8 cellular contexts compared by ENCODE assay signal in the genomic region with DNA sequence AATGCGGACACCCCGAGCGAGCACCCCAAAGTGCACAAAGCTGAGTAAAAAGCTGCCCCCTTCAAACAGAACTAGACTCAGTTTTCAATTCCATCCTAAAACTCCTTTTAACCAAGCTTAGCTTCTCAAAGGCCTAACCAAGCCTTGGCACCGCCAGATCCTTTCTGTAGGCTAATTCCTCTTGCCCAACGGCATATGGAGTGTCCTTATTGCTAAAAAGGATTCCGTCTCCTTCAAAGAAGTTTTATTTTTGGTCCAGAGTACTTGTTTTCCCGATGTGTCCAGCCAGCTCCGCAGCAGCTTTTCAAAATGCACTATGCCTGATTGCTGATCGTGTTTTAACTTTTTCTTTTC. TPM values are rescaled to one million over a fixed set of nuclear protein-coding genes. Genes with fewer than 3 reads are reported as not detected.
DNase-seq lines count a peak whose midpoint lies in the region; ATAC-seq, FAIRE-seq and TF ChIP-seq lines count a peak whose summit lies in the region.

No MANE protein-coding gene starts in this region.

- H3K4me3 Mint-ChIP-seq in naive B cell (peak overlapping the region; percentile 66 to 94 (median 80)), H9 (no peak overlapping the region)

- H4K5ac ChIP-seq in H9 (ENCODE audit: insufficient read length, low read depth, low read length): no peak overlapping the region

- H3K4ac ChIP-seq in H9 (ENCODE audit: low read depth, low read length): no peak overlapping the region

- H3K27ac Mint-ChIP-seq in naive B cell: peak overlapping the region; percentile 89 to 98 (median 96)
- H3K27ac Mint-ChIP-seq in H9: no peak overlapping the region

- CTCF ChIA-PET in A549 (lab: Yijun Ruan, JAX): interaction anchor here (2.3 to 17.8 kb wide), 6 partner anchors 8 to 268 kb away, joined by 9 to 602 read pairs (median 56); no protein-coding TSS in a partner anchor

- no peak overlapping the region for H3K23ac ChIP-seq in H9 (ENCODE audit: insufficient read length, low read depth, low read length)

- H3K23me2 ChIP-seq in H9 (ENCODE audit: insufficient read length, low read depth, low read length, poor library complexity, severe bottlenecking): peaks cover 14% of the 10 kb centered on the region

- no peak overlapping the region for H2BK5ac ChIP-seq in H9 (ENCODE audit: insufficient read length, low read length)

- H4K20me1 ChIP-seq in H9 (ENCODE audit: control insufficient read depth, insufficient read depth, insufficient read length): no peaks in the 10 kb centered on the region

- no peak overlapping the region for H2BK20ac ChIP-seq in H9 (ENCODE audit: low read depth, low read length, poor library complexity, severe bottlenecking)

- H3K79me2 ChIP-seq in H9 (ENCODE audit: insufficient read depth, low read length): no peaks in the 10 kb centered on the region

- H3K79me1 ChIP-seq in H9 (ENCODE audit: insufficient read depth, low read depth, low read length, poor library complexity, severe bottlenecking): no peaks in the 10 kb centered on the region

- TF ChIP-seq CTCF in A549 (IDR thresholded peaks at IDR 0.05) (no peak), cardiac fibroblast (IDR thresholded peaks at IDR 0.05; ENCODE audit: low read depth, low read length) (no peak), H9 (conservative IDR thresholded peaks at IDR 0.05) (no peak)

- H3K4me1 ChIP-seq in A549 (peaks cover 48% of the 10 kb centered on the region), HUES64 (ENCODE audit: insufficient read depth, low read length) (peaks cover 42% of the 10 kb centered on the region), H9 (ENCODE audit: insufficient read depth, low read length) (peaks cover 6% of the 10 kb centered on the region)

- H3K9ac ChIP-seq in HUES64 (ENCODE audit: low read depth, low read length) (no peak overlapping the region; the same call in 1 of the 2 replicates), H9 (ENCODE audit: extremely low read depth, insufficient read length, low read length) (no peak overlapping the region)

- no peak for TF ChIP-seq EP300 in A549 (IDR thresholded peaks at IDR 0.05)

- TF ChIP-seq POLR2A in A549 (IDR thresholded peaks at IDR 0.05; ENCODE audit: low read length): no peak

- no peak overlapping the region for H2AK5ac ChIP-seq in H9 (ENCODE audit: insufficient read length, low read length)

- no peak overlapping the region for H2BK120ac ChIP-seq in H9 (ENCODE audit: low read depth, low read length, poor library complexity, severe bottlenecking)

- no peak overlapping the region for H2AFZ ChIP-seq in H9 (ENCODE audit: low read length)

- 15% methylated on average over 9 of the region's 9 CpGs for WGBS in A549 (ENCODE audit: missing lambda C conversion rate)
- WGBS in HUES64: 80% methylated on average over 9 of the region's 9 CpGs
- WGBS in H9 (ENCODE audit: extremely low coverage, insufficient read length, low lambda C conversion rate): no CpG with 5 or more reads among the region's 9 CpGs

- H3T11ph ChIP-seq in H9 (ENCODE audit: low read length): no peak overlapping the region

- POLR2A ChIA-PET in A549 (lab: Yijun Ruan, JAX): interaction anchor here (0.6 to 13.9 kb wide), 8 partner anchors 8 to 273 kb away, joined by 3 to 367 read pairs (median 9); no protein-coding TSS in a partner anchor

- no peak for FAIRE-seq in A549 (lab: Jason Lieb, UNC)

- no peaks in the 10 kb centered on the region for H3K9me3 ChIP-seq in A549
- H3K9me3 ChIP-seq in HUES64 (ENCODE audit: insufficient read depth, low read depth, low read length): no peaks in the 10 kb centered on the region
- no peaks in the 10 kb centered on the region for H3K9me3 ChIP-seq in H9 (ENCODE audit: control insufficient read depth, low read depth, low read length)

- H3K4me1 Mint-ChIP-seq in naive B cell: peaks cover 53 to 78% (median 61%) of the 10 kb centered on the region in 3 donors
- H3K4me1 Mint-ChIP-seq in H9: peaks cover 42 to 45% of the 10 kb centered on the region in 2 experiments

- ATAC-seq in A549 (no peak), naive B cell (ENCODE audit: low read depth in 2 of 2) (no peak), HG03097 (IDR thresholded peaks at IDR 0.05; ENCODE audit: low FRiP score, unreplicated experiment) (no peak), esophagus mucosa (no peak)

- H4K91ac ChIP-seq in H9 (ENCODE audit: insufficient read length, low read depth, low read length): no peak overlapping the region

- no peak overlapping the region for H3K14ac ChIP-seq in H9 (ENCODE audit: insufficient read depth, low read length)

- no peaks in the 10 kb centered on the region for H3K27me3 Mint-ChIP-seq in naive B cell
- H3K27me3 Mint-ChIP-seq in H9 (ENCODE audit: low read depth): peaks cover 47% of the 10 kb centered on the region

- DNase-seq in A549 (ENCODE audit: low read depth in 1 of 2, low spot score in 1 of 2) (peak in 1 of 2 experiments; percentile 58), cardiac fibroblast (ENCODE audit: low read depth in 2 of 2) (peak in 1 of 2 donors; percentile 52), naive B cell (no peak), NCI-H446 treated with DMSO at 0.1 percent for 48 hours (lab: John Stamatoyannopoulos, UW) (no peak), H9 (no peak)

- H3K36me3 Mint-ChIP-seq in naive B cell (peaks cover 8 to 17% of the 10 kb centered on the region in 2 donors), H9 (ENCODE audit: insufficient read depth in 1 of 3, low read depth in 3 of 3) (peaks cover 3 to 12% (median 7%) of the 10 kb centered on the region in 3 experiments; a peak in 5 of 7 replicates)

- H3K27me3 ChIP-seq in HUES64 (ENCODE audit: insufficient read depth, low read length) (peaks cover 7% of the 10 kb centered on the region), H9 (ENCODE audit: insufficient read depth, low read length) (no peaks in the 10 kb centered on the region; the same call in 1 of the 2 replicates)

- peak overlapping the region; percentile 93 for H3K4me2 ChIP-seq in A549
- H3K4me2 ChIP-seq in H9 (ENCODE audit: insufficient read depth, insufficient read length, low read length): no peak overlapping the region

- H3K56ac ChIP-seq in H9 (ENCODE audit: insufficient read length, low read depth, low read length): no peak overlapping the region

- H3K9me3 Mint-ChIP-seq in naive B cell (no peaks in the 10 kb centered on the region), H9 (no peaks in the 10 kb centered on the region; a peak in 1 of 5 replicates)

- peak overlapping the region; percentile 96 to 98 for H3K27ac ChIP-seq in A549
- H3K27ac ChIP-seq in HUES64 (ENCODE audit: low read depth, low read length): peak overlapping the region; percentile 8; the same call in 1 of the 2 replicates
- H3K27ac ChIP-seq in H9 (ENCODE audit: insufficient read length, low read depth, low read length): no peak overlapping the region

- H3K4me3 ChIP-seq in A549 (peak overlapping the region; percentile 88), HUES64 (ENCODE audit: low read length) (peak overlapping the region; percentile 5; the same call in 1 of the 2 replicates), cardiac fibroblast (replicated peaks in 1 of 2; ENCODE audit: low read depth in 2 of 2, low read length in 2 of 2) (peak overlapping the region; percentile 4 to 99)

- TF ChIP-seq RAD21 in A549 (conservative IDR thresholded peaks at IDR 0.05 in 1 of 2, IDR thresholded peaks at IDR 0.05 in 1 of 2): no peak

- no peak overlapping the region for H4K8ac ChIP-seq in H9 (replicated peaks; ENCODE audit: insufficient read length, low read depth, low read length)

- H2BK12ac ChIP-seq in H9 (ENCODE audit: insufficient read length, low read depth, low read length): no peak overlapping the region

- peaks cover 31% of the 10 kb centered on the region for H3K36me3 ChIP-seq in HUES64 (ENCODE audit: insufficient read depth, low read length)

- no peak overlapping the region for H3K18ac ChIP-seq in H9 (ENCODE audit: insufficient read length, low read depth, low read length)

- H2BK15ac ChIP-seq in H9 (ENCODE audit: low read depth, low read length): no peak overlapping the region

TF ChIP-seq in A549, 52 proteins besides CTCF, POLR2A, EP300 and RAD21 (continues in another document):
- TF ChIP-seq HOXA7 (CRISPR knock-in tag; IDR thresholded peaks at IDR 0.05) (peak; percentile 93), NR3C1 (IDR thresholded peaks at IDR 0.05) (no peak), FOSB (CRISPR knock-in tag; IDR thresholded peaks at IDR 0.05) (peak; percentile 95), MAFK (IDR thresholded peaks at IDR 0.05; ENCODE audit: partially characterized antibody) (no peak), TFCP2L1 (CRISPR knock-in tag; IDR thresholded peaks at IDR 0.05) (peak; percentile 77; the same call in 1 of the 2 replicates)
- TF ChIP-seq, protein P1, sequence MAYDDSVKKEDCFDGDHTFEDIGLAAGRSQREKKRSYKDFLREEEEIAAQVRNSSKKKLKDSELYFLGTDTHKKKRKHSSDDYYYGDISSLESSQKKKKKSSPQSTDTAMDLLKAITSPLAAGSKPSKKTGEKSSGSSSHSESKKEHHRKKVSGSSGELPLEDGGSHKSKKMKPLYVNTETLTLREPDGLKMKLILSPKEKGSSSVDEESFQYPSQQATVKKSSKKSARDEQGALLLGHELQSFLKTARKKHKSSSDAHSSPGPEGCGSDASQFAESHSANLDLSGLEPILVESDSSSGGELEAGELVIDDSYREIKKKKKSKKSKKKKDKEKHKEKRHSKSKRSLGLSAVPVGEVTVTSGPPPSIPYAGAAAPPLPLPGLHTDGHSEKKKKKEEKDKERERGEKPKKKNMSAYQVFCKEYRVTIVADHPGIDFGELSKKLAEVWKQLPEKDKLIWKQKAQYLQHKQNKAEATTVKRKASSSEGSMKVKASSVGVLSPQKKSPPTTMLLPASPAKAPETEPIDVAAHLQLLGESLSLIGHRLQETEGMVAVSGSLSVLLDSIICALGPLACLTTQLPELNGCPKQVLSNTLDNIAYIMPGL (CRISPR knock-in tag; IDR thresholded peaks at IDR 0.05; ENCODE audit: borderline replicate concordance): peak; percentile 73; the same call in 1 of the 2 replicates

RNA-seq across cellular contexts. Expression of a gene that starts 5.3 kb away (rescaled TPM):
- polyA plus RNA-seq in A549 (2011; rRNA removed) (160 and 171 TPM in 2 replicates), A549 (2017; fragmentation: RNase III; extraction: RNeasy Plus Mini Kit Qiagen cat#74134 plus additional on column Dnase treatment) (65.7 to 105 TPM (median 102 TPM) in 3 replicates), naive B cell (ENCODE audit: low read depth in 6 of 6) (1 to 10 TPM; 1.8 to 6.4 (median 3.3) TPM)
- polyA plus RNA-seq in A549 (2012; cell fraction: cytosol; rRNA removed): 90.0 and 114 TPM in 2 replicates
- 210 and 265 TPM in 2 replicates for polyA plus RNA-seq in A549 (2012; cell fraction: nucleus; rRNA removed)
- polyA minus RNA-seq in A549 (2011; rRNA and poly(A)+ RNA removed): 221 and 248 TPM in 2 replicates
- polyA plus RNA-seq in HUES64 (2013, experiment 1 of 2): 2.3 TPM
- polyA plus RNA-seq in HUES64 (2013, experiment 2 of 2): 2.5 TPM
- total RNA-seq in esophagus mucosa (266 TPM), H9 (2021) (3.9 and 4.1 TPM in 2 replicates)

Comparison
In these comparisons a context has a peak if more than half of its experiments do, and no peak if none do; other contexts are left out.
1. H3K4me3 ChIP-seq: peak in every context shown above with its lines; median percentile 88 in A549; 52 in cardiac fibroblast; 5 in HUES64.
2. H3K27ac Mint-ChIP-seq: peak in naive B cell (6 of 6); none in H9 (0 of 3).
3. H3K4me3 Mint-ChIP-seq: peak in naive B cell (8 of 8); none in H9 (0 of 2).
4. RNA of a gene that starts 5.3 kb away (total RNA-seq): 266 TPM in esophagus mucosa (single experiment); 3.9 to 4.1 TPM in H9; every median in the first group is over 10 times any median in the second.